8 cellular contexts compared by ENCODE assay signal in the genomic region with DNA sequence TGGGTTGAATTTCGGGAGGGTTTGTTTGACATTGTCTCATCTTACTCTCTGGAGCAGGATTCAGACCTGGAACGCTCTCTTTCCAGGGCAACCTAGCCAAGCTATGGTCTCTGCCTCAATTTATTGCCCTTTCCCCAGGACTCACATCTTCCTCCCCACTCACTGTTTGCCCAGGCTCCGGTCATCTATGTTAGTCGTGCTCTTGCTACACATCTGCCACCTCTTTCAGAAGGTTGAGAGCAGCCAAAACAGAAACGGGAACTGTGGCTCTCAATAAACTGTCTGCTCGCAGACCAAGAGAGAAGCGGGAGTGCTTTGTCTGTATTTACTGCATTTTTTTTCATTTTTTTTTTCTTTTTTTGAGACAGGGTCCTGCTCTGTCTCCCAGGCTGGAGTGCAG.
DNase-seq lines count a peak whose midpoint lies in the region; ATAC-seq, FAIRE-seq and TF ChIP-seq lines count a peak whose summit lies in the region.

No MANE protein-coding gene starts in this region.

- H3K36me3 Mint-ChIP-seq in progenitor cell of endocrine pancreas (ENCODE audit: insufficient read depth): peaks cover 23% of the 10 kb centered on the region

- H3K27me3 Mint-ChIP-seq in progenitor cell of endocrine pancreas: no peaks in the 10 kb centered on the region

- H3K36me3 ChIP-seq in SU-DHL-6 (ENCODE audit: low read length) (peaks cover 7% of the 10 kb centered on the region), BE2C (no peaks in the 10 kb centered on the region), aorta (ENCODE audit: control insufficient read depth in 1 of 2, insufficient read depth in 2 of 2, low read length in 1 of 2) (no peaks in the 10 kb centered on the region)

- FAIRE-seq in GM19239 (lab: Jason Lieb, UNC): peak; percentile 87

- H3K4me1 ChIP-seq in BE2C (no peaks in the 10 kb centered on the region), aorta (ENCODE audit: control insufficient read depth in 1 of 2, insufficient read depth in 2 of 2, low read length in 2 of 2) (peaks cover 0 to 5% of the 10 kb centered on the region in 2 donors)

- no peaks in the 10 kb centered on the region for H3K9me3 Mint-ChIP-seq in progenitor cell of endocrine pancreas (ENCODE audit: low read depth)

- H3K4me2 ChIP-seq in SU-DHL-6 (ENCODE audit: low read depth, low read length, poor library complexity, severe bottlenecking): peak overlapping the region; percentile 68

- in situ Hi-C loops in GM13977 (cut with MboI; ENCODE audit: low pct_unique_long_range_greater_than_20kb, low sequenced_read_pairs, unreplicated experiment): no loop called here

- H3F3A ChIP-seq in SU-DHL-6 (ENCODE audit: insufficient read depth): peaks cover 92% of the 10 kb centered on the region

- DNase-seq in GM19239 (ENCODE audit: insufficient read length, low spot score) (no peak), progenitor cell of endocrine pancreas (ENCODE audit: low spot score, unreplicated experiment) (no peak), BE2C (no peak), GM13977 (ENCODE audit: low spot score) (no peak), aorta (no peak), NCI-H187 treated with DMSO at 0.1 percent for 48 hours (lab: John Stamatoyannopoulos, UW) (no peak)

- H3K27ac ChIP-seq in SU-DHL-6 (ENCODE audit: low read depth, low read length): peak overlapping the region; percentile 100
- H3K27ac ChIP-seq in aorta (ENCODE audit: low read depth in 1 of 2, low read length in 2 of 2): no peak overlapping the region

- peak overlapping the region; percentile 37 for H3K27ac Mint-ChIP-seq in progenitor cell of endocrine pancreas

- peaks cover 9% of the 10 kb centered on the region for H3K4me1 Mint-ChIP-seq in progenitor cell of endocrine pancreas (ENCODE audit: low read depth)

- ATAC-seq in HG02981 (IDR thresholded peaks at IDR 0.05; ENCODE audit: unreplicated experiment): peak; percentile 35
- ATAC-seq in aorta (ENCODE audit: low FRiP score): no peak

- no peak overlapping the region for H2AFZ ChIP-seq in SU-DHL-6 (ENCODE audit: low read depth, low read length, severe bottlenecking)

- peaks cover 61% of the 10 kb centered on the region for H3K79me2 ChIP-seq in SU-DHL-6 (ENCODE audit: insufficient read depth, low read length)

- no peaks in the 10 kb centered on the region for H4K20me1 ChIP-seq in SU-DHL-6 (ENCODE audit: low read depth, low read length)

- no peaks in the 10 kb centered on the region for H3K9me3 ChIP-seq in SU-DHL-6 (ENCODE audit: insufficient read depth, low read length)
- no peaks in the 10 kb centered on the region for H3K9me3 ChIP-seq in BE2C
- no peaks in the 10 kb centered on the region for H3K9me3 ChIP-seq in aorta (ENCODE audit: control insufficient read depth, low read length)

- 92 to 94% methylated on average over 7 of the region's 7 CpGs for WGBS in aorta, 2 donors

- H3K27me3 ChIP-seq in SU-DHL-6 (ENCODE audit: low read length) (no peaks in the 10 kb centered on the region), BE2C (no peaks in the 10 kb centered on the region), aorta (ENCODE audit: control insufficient read depth in 1 of 2, insufficient read depth in 2 of 2, low read length in 1 of 2) (no peaks in the 10 kb centered on the region)

- intact Hi-C loops in aorta (cut with DNase I): no loop called here

- no peak for TF ChIP-seq CTCF in SU-DHL-6 (IDR thresholded peaks at IDR 0.05; ENCODE audit: insufficient read depth, low read length, poor library complexity, severe bottlenecking)
- no peak for TF ChIP-seq CTCF in progenitor cell of endocrine pancreas (IDR thresholded peaks at IDR 0.05; ENCODE audit: unreplicated experiment)
- no peak for TF ChIP-seq CTCF in BE2C (IDR thresholded peaks at IDR 0.05; ENCODE audit: low read depth, low read length)
- TF ChIP-seq CTCF in GM13977 (IDR thresholded peaks at IDR 0.05; ENCODE audit: extremely low read depth, insufficient read depth, missing control alignments): no peak

- peak overlapping the region; percentile 62 for H3K9ac ChIP-seq in SU-DHL-6 (ENCODE audit: low read length)

- no peak overlapping the region for H3K4me3 Mint-ChIP-seq in progenitor cell of endocrine pancreas (ENCODE audit: low read depth)

- no peaks in the 10 kb centered on the region for H3K9me2 ChIP-seq in SU-DHL-6 (replicated peaks; ENCODE audit: insufficient read depth, low read length)

- H3K4me3 ChIP-seq in SU-DHL-6 (ENCODE audit: insufficient read depth, low read length, poor library complexity, severe bottlenecking) (peak overlapping the region; percentile 40), BE2C (ENCODE audit: low read depth, low read length) (no peak overlapping the region), aorta (ENCODE audit: low read length in 2 of 2) (no peak overlapping the region)
